Comparison of ENCODE assay signal across 8 cellular contexts in the genomic region with DNA sequence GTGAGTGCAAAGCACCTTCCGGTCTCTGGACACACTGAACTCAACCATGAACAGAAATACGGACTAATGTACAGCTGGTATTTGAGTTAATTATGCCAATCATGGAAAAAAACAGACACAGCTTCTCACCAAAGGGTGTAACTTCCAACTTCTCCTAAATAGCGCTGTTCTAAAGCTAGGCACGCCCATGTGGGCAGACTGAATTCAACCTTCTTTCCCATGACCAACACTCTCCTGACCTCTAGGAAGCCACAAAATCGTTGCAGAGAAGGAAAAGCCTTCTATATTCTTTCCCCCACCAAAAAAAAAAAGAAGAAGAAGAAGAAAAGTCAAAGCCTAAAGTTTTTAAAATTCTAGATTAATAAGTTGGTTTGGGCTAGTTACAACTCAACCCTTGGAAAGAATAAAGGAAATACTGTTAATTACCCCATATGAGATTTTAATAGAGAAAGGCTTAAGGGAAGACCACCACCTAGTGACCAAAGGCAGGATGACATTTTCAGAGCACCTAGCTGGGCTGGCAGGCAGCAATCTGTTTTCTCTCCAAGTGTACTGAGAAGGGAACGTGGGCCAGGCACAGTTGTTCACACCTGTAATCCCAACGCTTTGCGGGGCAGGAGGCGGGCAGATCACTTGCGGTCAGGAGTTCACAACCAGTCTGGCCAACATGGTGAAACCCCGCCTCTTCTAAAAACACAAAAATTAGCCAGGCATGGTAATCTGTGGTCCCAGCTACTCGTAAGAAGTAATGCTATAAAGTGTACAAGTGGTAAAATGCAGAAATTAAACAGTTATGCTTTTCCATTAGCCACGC. TPM values are rescaled to one million over a fixed set of nuclear protein-coding genes. Genes with fewer than 3 reads are reported as not detected.
A peak's percentile ranks its signal among the peaks of the same experiment; 100 is the strongest.
DNase-seq lines count a peak whose midpoint lies in the region; ATAC-seq, FAIRE-seq and TF ChIP-seq lines count a peak whose summit lies in the region.
"Not testable (repeated sequence)": the region's sequence is repeated elsewhere in the genome, so short reads cannot be mapped to it uniquely, and the experiment has no call there.

No MANE protein-coding gene starts in this region.

- H3K27ac ChIP-seq in 22Rv1; kidney (ENCODE audit: low read depth in 2 of 2, low read length in 2 of 2); trophoblast cell (ENCODE audit: low read depth, low read length): not testable (repeated sequence)
- H3K27ac ChIP-seq in PC-9: peak overlapping the region; percentile 23; the same call in 1 of the 2 replicates

- not testable (repeated sequence) for H3K4ac ChIP-seq in trophoblast cell (ENCODE audit: low read depth, low read length)

- H3K9me3 ChIP-seq in PC-9 (ENCODE audit: insufficient read depth, low read depth); kidney (ENCODE audit: control insufficient read depth in 1 of 2, low read length in 2 of 2); trophoblast cell (ENCODE audit: insufficient read depth, low read depth, low read length): not testable (repeated sequence)

- H3K9me2 ChIP-seq in PC-9 (ENCODE audit: insufficient read depth): not testable (repeated sequence)

- H3K4me3 ChIP-seq in PC-9; kidney (ENCODE audit: low read length in 2 of 2); trophoblast cell (ENCODE audit: low read depth, low read length): not testable (repeated sequence)

- H3F3A ChIP-seq in PC-9 (ENCODE audit: insufficient read depth, low read depth): not testable (repeated sequence)

- intact Hi-C loops in PC-9 (cut with micrococcal nuclease; ENCODE audit: unreplicated experiment): loop anchor here (5.0 kb wide), 1 partner anchor 144 kb away; no protein-coding TSS in a partner anchor
- intact Hi-C loops in kidney (cut with DNase I): not testable (repeated sequence)

- H3K9me3 Mint-ChIP-seq in activated T-cell treated with anti-CD3 and anti-CD28 coated beads, Interleukin-2, amount 50 U/mL, for 4 hours: not testable (repeated sequence)

- not testable (repeated sequence) for H3K23ac ChIP-seq in trophoblast cell (ENCODE audit: low read length)

- not testable (repeated sequence) for H4K91ac ChIP-seq in trophoblast cell (ENCODE audit: low read depth, low read length)

- peak; percentile 32 to 57 for ATAC-seq in activated T-cell treated with anti-CD3 and anti-CD28 coated beads, Interleukin-2, amount 50 U/mL, for 4 hours

- not testable (repeated sequence) for H3K4me3 Mint-ChIP-seq in activated T-cell treated with anti-CD3 and anti-CD28 coated beads, Interleukin-2, amount 50 U/mL, for 4 hours

- BruUV-seq in PC-9 (replicated peaks; lab: Mats Ljungman, UMichigan): not testable (repeated sequence)

- not testable (repeated sequence) for DNase-seq in GM10248 (ENCODE audit: extremely low spot score); activated T-cell treated with anti-CD3 and anti-CD28 coated beads, Interleukin-2, amount 50 U/mL, for 4 hours; kidney
- DNase-seq in MV-4-11 (lab: John Stamatoyannopoulos, UW): peak; percentile 21
- peak; percentile 39 to 50 for DNase-seq in PC-9
- DNase-seq in trophoblast cell: peak; percentile 5 to 58

- peak; percentile 39 for FAIRE-seq in endometrium (lab: Jason Lieb, UNC)
- not testable (repeated sequence) for FAIRE-seq in kidney (lab: Jason Lieb, UNC)

- not testable (repeated sequence) for H2AK5ac ChIP-seq in trophoblast cell (ENCODE audit: low read length)

- H2BK120ac ChIP-seq in trophoblast cell (ENCODE audit: insufficient read depth, low read length, poor library complexity): not testable (repeated sequence)

- H4K12ac ChIP-seq in trophoblast cell (ENCODE audit: low read depth, low read length): not testable (repeated sequence)

- not testable (repeated sequence) for H3K4me2 ChIP-seq in PC-9; trophoblast cell (ENCODE audit: low read length)

- H3K14ac ChIP-seq in trophoblast cell (ENCODE audit: low read length): not testable (repeated sequence)

- H3K18ac ChIP-seq in trophoblast cell (ENCODE audit: low read length): not testable (repeated sequence)

- H3K79me1 ChIP-seq in trophoblast cell (ENCODE audit: low read length): not testable (repeated sequence)

- TF ChIP-seq CTCF in 22Rv1 (IDR thresholded peaks at IDR 0.05) (peak; percentile 70), GM10248 (IDR thresholded peaks at IDR 0.05; ENCODE audit: control extremely low read depth, extremely low read depth, low read depth, missing control alignments) (peak; percentile 48), PC-9 (conservative IDR thresholded peaks at IDR 0.05) (peak; percentile 64), kidney (IDR thresholded peaks at IDR 0.05; ENCODE audit: borderline replicate concordance, extremely low read depth, insufficient read depth) (peak; percentile 38)

- no CpG with 5 or more reads among the region's 13 CpGs for WGBS in trophoblast cell (ENCODE audit: extremely low coverage, insufficient coverage, insufficient read length)

- not testable (repeated sequence) for H3K36me3 Mint-ChIP-seq in activated T-cell treated with anti-CD3 and anti-CD28 coated beads, Interleukin-2, amount 50 U/mL, for 4 hours (ENCODE audit: insufficient read depth)

- not testable (repeated sequence) for H3K36me3 ChIP-seq in PC-9 (ENCODE audit: low read depth); kidney (ENCODE audit: control insufficient read depth in 1 of 2, insufficient read depth in 2 of 2, low read length in 2 of 2); trophoblast cell (ENCODE audit: control insufficient read depth in 1 of 2, insufficient read depth in 2 of 2, low read length in 2 of 2)

- not testable (repeated sequence) for H3K4me1 Mint-ChIP-seq in activated T-cell treated with anti-CD3 and anti-CD28 coated beads, Interleukin-2, amount 50 U/mL, for 4 hours (ENCODE audit: low read depth)

- not testable (repeated sequence) for H3K4me1 ChIP-seq in PC-9 (replicated peaks; ENCODE audit: insufficient read depth); kidney (ENCODE audit: control insufficient read depth in 1 of 2, insufficient read depth in 1 of 2, low read depth in 1 of 2, low read length in 2 of 2); trophoblast cell (ENCODE audit: control insufficient read depth in 1 of 2, insufficient read depth in 2 of 2, low read length in 2 of 2)

- not testable (repeated sequence) for H3K27me3 ChIP-seq in PC-9 (ENCODE audit: insufficient read depth, low read depth); trophoblast cell (ENCODE audit: insufficient read depth, low read length)

- H2BK12ac ChIP-seq in trophoblast cell (ENCODE audit: low read length): not testable (repeated sequence)

- not testable (repeated sequence) for H2AFZ ChIP-seq in PC-9; trophoblast cell (ENCODE audit: insufficient read depth, low read length, poor library complexity)

- not testable (repeated sequence) for H3K27me3 Mint-ChIP-seq in activated T-cell treated with anti-CD3 and anti-CD28 coated beads, Interleukin-2, amount 50 U/mL, for 4 hours (ENCODE audit: low read depth)

- not testable (repeated sequence) for H4K8ac ChIP-seq in trophoblast cell (ENCODE audit: low read depth, low read length)

- H3K9ac ChIP-seq in kidney (ENCODE audit: low read length in 2 of 2); trophoblast cell (ENCODE audit: low read length): not testable (repeated sequence)

- H3K79me2 ChIP-seq in PC-9 (ENCODE audit: low read depth); trophoblast cell (ENCODE audit: control insufficient read depth, insufficient read depth, low read length, poor library complexity): not testable (repeated sequence)

- POLR2A ChIA-PET in GM10248 (lab: Yijun Ruan, JAX); PC-9 (lab: Charles Lee; ENCODE audit: unreplicated experiment): not testable (repeated sequence)

- H2BK5ac ChIP-seq in trophoblast cell (ENCODE audit: low read depth, low read length, poor library complexity): not testable (repeated sequence)

- CTCF ChIA-PET in GM10248 (lab: Yijun Ruan, JAX); PC-9 (lab: Charles Lee): not testable (repeated sequence)

- not testable (repeated sequence) for H4K20me1 ChIP-seq in PC-9 (ENCODE audit: insufficient read depth)

RNA-seq across cellular contexts. Expression of gene NPIPB4, which starts 55.8 kb away (rescaled TPM):
- total RNA-seq in PC-9 (2021) (343 and 399 TPM in 2 replicates), kidney (188 TPM)
- total RNA-seq in activated T-cell treated with anti-CD3 and anti-CD28 coated beads, Interleukin-2, amount 50 U/mL, for 4 hours: 10 to 100 TPM; 72.4 to 88.3 (median 84.4) TPM
- 6.0 TPM for polyA plus RNA-seq in kidney (ENCODE audit: insufficient read depth, low read depth, low replicate concordance)
- polyA plus RNA-seq in trophoblast cell (2013): 18.0 and 18.3 TPM in 2 replicates
